ENCODE assay signal across 23 cellular contexts in genomic region chr2:72276356-72276755, GRCh38.
"Had no signal": no experiment of that assay in that cellular context is flagged by ENCODE, and none has a peak within 500 bp of the region (broad histone marks: within the 10 kb centered on the region; RNA-seq: fewer than 3 reads in every experiment).

No MANE protein-coding gene starts in this region.

- H3K9ac ChIP-seq: neural progenitor cell had no signal

- H3K36me3 ChIP-seq: cardiac muscle cell, esophagus squamous epithelium, lower lobe of right lung, neural progenitor cell, right atrium auricular region, vagina had no signal

- H3K36me3 Mint-ChIP-seq: neural progenitor cell; stimulated activated effector memory CD8-positive, alpha-beta T cell treated with anti-CD3 and anti-CD28 coated beads, Interleukin-12 subunit alpha, Interleukin-12 subunit beta, amount 100 ng/mL, for 72 hours had no signal

- H3K4me1 Mint-ChIP-seq: activated naive CD8-positive, alpha-beta T cell treated with anti-CD3 and anti-CD28 coated beads for 36 hours; neural progenitor cell; stimulated activated effector memory CD8-positive, alpha-beta T cell treated with anti-CD3 and anti-CD28 coated beads, Interleukin-12 subunit alpha, Interleukin-12 subunit beta, amount 100 ng/mL, for 72 hours; T-cell had no signal

- H3K27ac ChIP-seq: cardiac muscle cell, lower lobe of right lung, neural progenitor cell, psoas muscle, right atrium auricular region, testis, vagina had no signal

- H3K27me3 ChIP-seq: cardiac muscle cell, esophagus squamous epithelium, neural progenitor cell, right atrium auricular region, testis, vagina had no signal

- H3K27ac Mint-ChIP-seq: activated naive CD8-positive, alpha-beta T cell treated with anti-CD3 and anti-CD28 coated beads for 36 hours; endodermal cell; naive thymus-derived CD8-positive, alpha-beta T cell; neural progenitor cell; stimulated activated effector memory CD8-positive, alpha-beta T cell treated with anti-CD3 and anti-CD28 coated beads, Interleukin-12 subunit alpha, Interleukin-12 subunit beta, amount 100 ng/mL, for 72 hours; T-cell; T-helper 2 cell treated with Interferon-gamma antibody and Interleukin-4, amounts not matched to agents 5 μg/mL and 100 μg/mL, for 36 hours had no signal

- H3K27me3 Mint-ChIP-seq: activated naive CD8-positive, alpha-beta T cell treated with anti-CD3 and anti-CD28 coated beads for 36 hours; naive thymus-derived CD8-positive, alpha-beta T cell; T-cell had no signal

- H3K4me3 ChIP-seq: cardiac muscle cell, esophagus squamous epithelium, lower lobe of right lung, neural progenitor cell, psoas muscle, right atrium auricular region, testis, vagina had no signal

- H3K9me3 Mint-ChIP-seq: activated naive CD8-positive, alpha-beta T cell treated with anti-CD3 and anti-CD28 coated beads for 36 hours; endodermal cell; neural progenitor cell; T-cell; T-helper 2 cell treated with Interferon-gamma antibody and Interleukin-4, amounts not matched to agents 5 μg/mL and 100 μg/mL, for 36 hours had no signal

- DNase-seq: activated CD4-positive, alpha-beta T cell treated with anti-CD3 and anti-CD28 coated beads, Interleukin-2, amount 50 U/mL, for 48 hours; activated naive CD4-positive, alpha-beta T cell treated with Interleukin-2 at 50 U/mL for 16 hours; activated naive CD8-positive, alpha-beta T cell treated with anti-CD3 and anti-CD28 coated beads for 36 hours; activated T-cell treated with anti-CD3 and anti-CD28 coated beads, Interleukin-2, amount 50 U/mL, for 48 hours; amniotic stem cell; cortex of kidney; endodermal cell; esophagus squamous epithelium; kidney; lower lobe of right lung; naive thymus-derived CD8-positive, alpha-beta T cell; psoas muscle; stimulated activated CD4-positive, alpha-beta T cell treated with anti-CD3 and anti-CD28 coated beads, Interleukin-12 subunit alpha, Interleukin-12 subunit beta, amount 100 ng/mL, for 4 hours; T-cell; testis; trophoblast cell had no signal

- H3K9me3 ChIP-seq: esophagus squamous epithelium, lower lobe of right lung, psoas muscle, right atrium auricular region, testis, vagina had no signal

- H3K4me2 ChIP-seq: neural progenitor cell had no signal

- H3K4me3 Mint-ChIP-seq: activated naive CD8-positive, alpha-beta T cell treated with anti-CD3 and anti-CD28 coated beads for 36 hours; endodermal cell; naive thymus-derived CD8-positive, alpha-beta T cell; neural progenitor cell; stimulated activated effector memory CD8-positive, alpha-beta T cell treated with anti-CD3 and anti-CD28 coated beads, Interleukin-12 subunit alpha, Interleukin-12 subunit beta, amount 100 ng/mL, for 72 hours; T-cell; T-helper 2 cell treated with Interferon-gamma antibody and Interleukin-4, amounts not matched to agents 5 μg/mL and 100 μg/mL, for 36 hours had no signal

- H3K4me1 ChIP-seq: testis had no signal

- ATAC-seq: left lobe of liver; lower lobe of right lung; naive thymus-derived CD8-positive, alpha-beta T cell; psoas muscle; stimulated activated effector memory CD8-positive, alpha-beta T cell treated with anti-CD3 and anti-CD28 coated beads, Interleukin-12 subunit alpha, Interleukin-12 subunit beta, amount 100 ng/mL, for 72 hours; T-cell had no signal

- H2AFZ ChIP-seq: neural progenitor cell had no signal
